In the genomic region with DNA sequence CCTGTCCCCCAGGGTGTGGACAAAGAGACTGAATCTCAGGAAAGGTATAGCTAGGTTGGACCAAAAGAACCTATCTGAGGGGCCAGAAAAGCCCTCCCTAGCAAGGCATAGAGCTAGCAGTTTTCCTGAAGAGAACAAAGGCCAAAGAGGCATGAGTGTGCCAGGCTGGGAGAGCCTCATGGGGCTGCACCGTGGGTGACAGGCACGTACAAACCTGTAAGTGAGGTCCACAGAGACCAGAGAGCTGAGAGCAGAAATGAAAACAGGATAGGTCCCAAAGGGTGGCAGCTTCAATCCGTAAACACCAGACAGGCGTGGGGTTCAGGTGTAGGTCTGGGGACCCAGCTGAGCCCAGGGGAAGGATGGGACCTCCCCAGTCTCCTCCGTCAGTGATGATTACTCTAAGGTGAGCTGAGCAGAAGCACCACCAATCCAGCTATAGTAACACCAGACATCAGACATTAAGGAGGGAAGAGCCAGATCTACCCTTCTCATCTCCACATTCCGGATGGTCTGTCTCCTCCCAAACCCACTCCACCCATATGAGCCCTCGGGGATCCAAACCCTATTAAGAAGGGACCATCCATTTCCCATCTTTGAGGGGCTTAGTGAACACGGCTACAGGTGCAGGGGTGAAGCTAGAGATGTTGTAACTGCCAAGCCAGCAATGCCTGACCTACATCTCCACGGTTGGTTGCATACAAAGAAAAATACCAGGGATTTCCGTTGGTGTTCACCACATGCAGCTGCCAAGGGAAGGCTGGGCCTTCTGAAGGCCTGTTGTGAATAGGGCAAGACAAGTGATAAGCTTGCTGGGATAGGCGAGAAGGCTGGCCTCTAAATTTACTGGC, we compare ENCODE assay signal across 10 cellular contexts. TPM values are rescaled to one million over a fixed set of nuclear protein-coding genes. Genes with fewer than 3 reads are reported as not detected.
DNase-seq lines count a peak whose midpoint lies in the region; ATAC-seq and TF ChIP-seq lines count a peak whose summit lies in the region.
"Had no signal": no experiment of that assay in that cellular context is flagged by ENCODE, and none has a peak within 500 bp of the region (broad histone marks: within the 10 kb centered on the region; RNA-seq: fewer than 3 reads in every experiment).

No MANE protein-coding gene starts in this region.

- H3K4me1 Mint-ChIP-seq in MCF 10A (ENCODE audit: insufficient read depth, unreplicated experiment) (peaks cover 30% of the 10 kb centered on the region), type B pancreatic cell (ENCODE audit: unreplicated experiment) (peaks cover 45% of the 10 kb centered on the region)

- in situ Hi-C loops in mammary epithelial cell (cut with MboI; ENCODE audit: low sequenced_read_pairs in 2 of 2): no loop called here

- H3K27ac Mint-ChIP-seq in MCF 10A (ENCODE audit: low read depth, unreplicated experiment) (peak overlapping the region; percentile 66), type B pancreatic cell (peak overlapping the region; percentile 69)

- H3K27me3 ChIP-seq in mammary epithelial cell (ENCODE audit: insufficient read depth, low read length): no peaks in the 10 kb centered on the region
- no peaks in the 10 kb centered on the region for H3K27me3 ChIP-seq in dorsolateral prefrontal cortex

- peaks cover 15% of the 10 kb centered on the region for H3K4me1 ChIP-seq in mammary epithelial cell (ENCODE audit: insufficient read depth, low read length)

- H3K9me3 Mint-ChIP-seq in MCF 10A (ENCODE audit: unreplicated experiment) (no peaks in the 10 kb centered on the region), type B pancreatic cell (no peaks in the 10 kb centered on the region)

- peaks cover 97% of the 10 kb centered on the region for H3K79me2 ChIP-seq in mammary epithelial cell (ENCODE audit: insufficient read depth, low read length)

- H3K9me3 ChIP-seq in mammary epithelial cell (replicated peaks; ENCODE audit: insufficient read depth, low read length): no peaks in the 10 kb centered on the region

- no peak overlapping the region for H3K4me3 ChIP-seq in mammary epithelial cell (replicated peaks in 1 of 3; ENCODE audit: insufficient read depth in 1 of 3, low read depth in 2 of 3, low read length in 3 of 3)
- no peak overlapping the region for H3K4me3 ChIP-seq in dorsolateral prefrontal cortex

- ATAC-seq in HG02970 (IDR thresholded peaks at IDR 0.05; ENCODE audit: low FRiP score, unreplicated experiment) (no peak), GM19397 (IDR thresholded peaks at IDR 0.05; ENCODE audit: unreplicated experiment) (no peak)

- POLR2A ChIA-PET in MCF 10A (lab: Yijun Ruan, JAX): interaction anchor here (0.5 to 2.9 kb wide), 12 partner anchors 9 to 56 kb away, joined by 3 to 13 read pairs (median 4); a partner anchor contains a TSS

- CTCF ChIA-PET in MCF 10A (lab: Yijun Ruan, JAX): interaction anchor here (0.6 to 13.5 kb wide), 8 partner anchors 9 to 71 kb away, joined by 3 to 170 read pairs (median 8); a partner anchor contains a TSS
- CTCF ChIA-PET in mammary epithelial cell (lab: Charles Lee; ENCODE audit: low non-redundant PET): interaction anchor here (0.7 kb wide), 1 partner anchor 39 kb away, joined by 5 read pairs; no protein-coding TSS in a partner anchor

- H3K9ac ChIP-seq in mammary epithelial cell (ENCODE audit: insufficient read depth, low read length): no peak overlapping the region

- H2AFZ ChIP-seq in mammary epithelial cell (ENCODE audit: low read depth, low read length): no peak overlapping the region

- H4K20me1 ChIP-seq in mammary epithelial cell (ENCODE audit: insufficient read depth, low read length): no peaks in the 10 kb centered on the region

- H3K27me3 Mint-ChIP-seq in MCF 10A (ENCODE audit: insufficient read depth, unreplicated experiment) (no peaks in the 10 kb centered on the region), type B pancreatic cell (no peaks in the 10 kb centered on the region)

- 56% methylated on average over 7 of the region's 11 CpGs for WGBS in mammary epithelial cell (ENCODE audit: low coverage, missing lambda C conversion rate)

- no peak for DNase-seq in MCF 10A (ENCODE audit: unreplicated experiment)
- no peak for DNase-seq in mammary epithelial cell
- DNase-seq in NCI-H2196 treated with DMSO at 0.1 percent for 48 hours (lab: John Stamatoyannopoulos, UW; ENCODE audit: unreplicated experiment): peak; percentile 71
- peak in 3 of 10 donors; percentile 17 to 50 (median 31) for DNase-seq in dorsolateral prefrontal cortex
- no peak for DNase-seq in type B pancreatic cell (ENCODE audit: extremely low spot score, unreplicated experiment)
- no peak for DNase-seq in T-helper 9 cell
- DNase-seq: SHP77 treated with DMSO at 0.1 percent for 48 hours had no signal

- intact Hi-C loops in MCF 10A (cut with micrococcal nuclease) (no loop called here), mammary epithelial cell (cut with micrococcal nuclease) (no loop called here), dorsolateral prefrontal cortex (cut with DNase I) (no loop called here)

- dilution Hi-C loops in mammary epithelial cell (cut with HindIII; ENCODE audit: low sequenced_read_pairs): loop anchor here (5.0 kb wide), 1 partner anchor 32 kb away; no protein-coding TSS in a partner anchor

- BruUV-seq in MCF 10A (replicated peaks; lab: Mats Ljungman, UMichigan) (no TSS peak), mammary epithelial cell (replicated peaks; lab: Mats Ljungman, UMichigan) (no TSS peak)

- no peak overlapping the region for H3K4me2 ChIP-seq in mammary epithelial cell (ENCODE audit: insufficient read depth, low read depth, low read length)

- H3K36me3 Mint-ChIP-seq in MCF 10A (ENCODE audit: insufficient read depth, unreplicated experiment): peaks cover 58% of the 10 kb centered on the region
- H3K36me3 Mint-ChIP-seq in type B pancreatic cell: peaks cover 51% of the 10 kb centered on the region

- no peak overlapping the region for H3K4me3 Mint-ChIP-seq in MCF 10A (ENCODE audit: unreplicated experiment)
- no peak overlapping the region for H3K4me3 Mint-ChIP-seq in type B pancreatic cell

- no peak overlapping the region for H3K27ac ChIP-seq in mammary epithelial cell (ENCODE audit: insufficient read depth, low read depth, low read length)
- peak overlapping the region in 56 of 59 donors; percentile 8 to 100 (median 68) for H3K27ac ChIP-seq in dorsolateral prefrontal cortex

- no peak for TF ChIP-seq CTCF in MCF 10A (IDR thresholded peaks at IDR 0.05; ENCODE audit: unreplicated experiment)
- TF ChIP-seq CTCF in mammary epithelial cell (conservative IDR thresholded peaks at IDR 0.05 in 1 of 2, IDR thresholded peaks at IDR 0.05 in 1 of 2; ENCODE audit: extremely low read depth in 1 of 2, insufficient read depth in 1 of 2, low read depth in 1 of 2, low read length in 2 of 2): no peak
- TF ChIP-seq CTCF in dorsolateral prefrontal cortex (IDR thresholded peaks at IDR 0.05 in 54 of 56, conservative IDR thresholded peaks at IDR 0.05 in 2 of 56; ENCODE audit: low read depth in 1 of 56, partially characterized antibody in 56 of 56): no peak
- TF ChIP-seq CTCF in type B pancreatic cell (conservative IDR thresholded peaks at IDR 0.05): no peak

- peaks cover 31% of the 10 kb centered on the region for H3K36me3 ChIP-seq in mammary epithelial cell (ENCODE audit: insufficient read depth, low read length)

RNA-seq across cellular contexts. Expression of a gene that starts 38.3 kb away (rescaled TPM):
- total RNA-seq in MCF 10A (2022) (139 and 156 TPM in 2 replicates), mammary epithelial cell (100 to 1,000 TPM; 196 to 212 TPM), dorsolateral prefrontal cortex (100 to 1,000 TPM in 77 of 120 experiments, 10 to 100 TPM in 43; 79.5 to 144 (median 103) TPM), type B pancreatic cell (ENCODE audit: low replicate concordance) (142 and 243 TPM in 2 replicates)
- 132 TPM for polyA plus RNA-seq in mammary epithelial cell
- 137 TPM for polyA minus RNA-seq in mammary epithelial cell

RNA-seq across cellular contexts. Expression of a gene that starts 46.7 kb away (rescaled TPM):
- total RNA-seq in MCF 10A (2022): not detected in 2 replicates
- total RNA-seq in mammary epithelial cell: not detected
- not detected for polyA plus RNA-seq in mammary epithelial cell
- not detected for polyA minus RNA-seq in mammary epithelial cell
- 1 to 10 TPM in 73 of 120 experiments, under 1 TPM in 16, not detected in 31; 0.66 to 5.5 (median 1.8) TPM for total RNA-seq in dorsolateral prefrontal cortex
- total RNA-seq in type B pancreatic cell (ENCODE audit: low replicate concordance): not detected in 2 replicates
- total RNA-seq: fibroblast of lung had no signal
- polyA plus RNA-seq: fibroblast of lung had no signal

RNA-seq across cellular contexts. Expression of a gene that starts 54.7 kb away (rescaled TPM):
- total RNA-seq in MCF 10A (2022) (45.3 and 79.6 TPM in 2 replicates), mammary epithelial cell (10 to 100 TPM in 1 of 2 donors, 1 to 10 TPM in 1; 9.5 to 74.3 TPM), dorsolateral prefrontal cortex (1 to 10 TPM; 1.1 to 4.1 (median 2.6) TPM), type B pancreatic cell (ENCODE audit: low replicate concordance) (45.0 and 130 TPM in 2 replicates)
- polyA plus RNA-seq in mammary epithelial cell: 51.2 TPM
- 108 TPM for polyA minus RNA-seq in mammary epithelial cell
